ENCODE assay signal across 2 cellular contexts in the genomic region with DNA sequence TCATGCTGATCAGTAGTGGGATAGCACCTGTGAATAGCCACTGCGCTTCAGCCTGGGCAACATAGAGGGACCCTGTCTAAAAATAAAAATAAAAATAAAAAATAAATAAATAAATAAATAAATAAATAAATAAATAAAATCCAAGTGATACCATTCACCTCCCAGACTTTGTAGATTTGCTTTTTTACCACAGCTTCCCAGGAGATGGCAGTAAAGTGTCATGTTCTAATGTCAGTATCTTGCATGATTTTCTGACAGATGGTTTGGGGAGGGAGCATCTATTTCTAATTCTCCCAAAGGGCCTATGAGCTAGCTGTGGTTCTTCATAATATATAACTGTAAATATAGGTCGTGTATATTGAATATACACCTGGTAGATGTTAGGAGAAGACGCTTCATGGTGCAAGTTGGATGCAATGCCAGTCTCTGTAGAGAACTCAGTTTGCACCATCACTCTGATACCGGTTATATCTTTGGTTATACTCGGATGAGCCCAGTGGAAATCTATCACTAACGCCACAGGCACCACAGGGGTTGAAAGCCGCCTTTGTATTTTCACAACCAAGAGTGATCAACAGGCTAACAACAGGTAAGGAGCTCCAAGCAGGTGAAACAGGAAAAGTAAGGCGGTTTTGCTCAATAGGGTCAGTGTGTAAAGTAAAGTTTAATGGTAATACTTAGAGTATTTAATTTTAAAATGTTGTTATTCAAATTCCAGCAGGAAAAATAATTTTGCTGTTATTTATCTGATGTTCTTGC.
TF ChIP-seq lines count a peak whose summit lies in the region.

No MANE protein-coding gene starts in this region.

TF ChIP-seq in A549, 52 proteins besides CTCF, POLR2A, EP300 and RAD21 (continued from another document):
- TF ChIP-seq, protein P1, sequence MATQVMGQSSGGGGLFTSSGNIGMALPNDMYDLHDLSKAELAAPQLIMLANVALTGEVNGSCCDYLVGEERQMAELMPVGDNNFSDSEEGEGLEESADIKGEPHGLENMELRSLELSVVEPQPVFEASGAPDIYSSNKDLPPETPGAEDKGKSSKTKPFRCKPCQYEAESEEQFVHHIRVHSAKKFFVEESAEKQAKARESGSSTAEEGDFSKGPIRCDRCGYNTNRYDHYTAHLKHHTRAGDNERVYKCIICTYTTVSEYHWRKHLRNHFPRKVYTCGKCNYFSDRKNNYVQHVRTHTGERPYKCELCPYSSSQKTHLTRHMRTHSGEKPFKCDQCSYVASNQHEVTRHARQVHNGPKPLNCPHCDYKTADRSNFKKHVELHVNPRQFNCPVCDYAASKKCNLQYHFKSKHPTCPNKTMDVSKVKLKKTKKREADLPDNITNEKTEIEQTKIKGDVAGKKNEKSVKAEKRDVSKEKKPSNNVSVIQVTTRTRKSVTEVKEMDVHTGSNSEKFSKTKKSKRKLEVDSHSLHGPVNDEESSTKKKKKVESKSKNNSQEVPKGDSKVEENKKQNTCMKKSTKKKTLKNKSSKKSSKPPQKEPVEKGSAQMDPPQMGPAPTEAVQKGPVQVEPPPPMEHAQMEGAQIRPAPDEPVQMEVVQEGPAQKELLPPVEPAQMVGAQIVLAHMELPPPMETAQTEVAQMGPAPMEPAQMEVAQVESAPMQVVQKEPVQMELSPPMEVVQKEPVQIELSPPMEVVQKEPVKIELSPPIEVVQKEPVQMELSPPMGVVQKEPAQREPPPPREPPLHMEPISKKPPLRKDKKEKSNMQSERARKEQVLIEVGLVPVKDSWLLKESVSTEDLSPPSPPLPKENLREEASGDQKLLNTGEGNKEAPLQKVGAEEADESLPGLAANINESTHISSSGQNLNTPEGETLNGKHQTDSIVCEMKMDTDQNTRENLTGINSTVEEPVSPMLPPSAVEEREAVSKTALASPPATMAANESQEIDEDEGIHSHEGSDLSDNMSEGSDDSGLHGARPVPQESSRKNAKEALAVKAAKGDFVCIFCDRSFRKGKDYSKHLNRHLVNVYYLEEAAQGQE (IDR thresholded peaks at IDR 0.05) = 0 out of 2 replicates have a peak, but pooled peaks have one; percentile 1
- no peak for TF ChIP-seq TFCP2L1 (CRISPR knock-in tag; IDR thresholded peaks at IDR 0.05)

TF ChIP-seq in SK-N-SH treated with all-trans-retinoic acid at 6 μM for 48 hours, 23 proteins besides CTCF, POLR2A, EP300 and RAD21 (continued from another document):
- TF ChIP-seq, protein P2, sequence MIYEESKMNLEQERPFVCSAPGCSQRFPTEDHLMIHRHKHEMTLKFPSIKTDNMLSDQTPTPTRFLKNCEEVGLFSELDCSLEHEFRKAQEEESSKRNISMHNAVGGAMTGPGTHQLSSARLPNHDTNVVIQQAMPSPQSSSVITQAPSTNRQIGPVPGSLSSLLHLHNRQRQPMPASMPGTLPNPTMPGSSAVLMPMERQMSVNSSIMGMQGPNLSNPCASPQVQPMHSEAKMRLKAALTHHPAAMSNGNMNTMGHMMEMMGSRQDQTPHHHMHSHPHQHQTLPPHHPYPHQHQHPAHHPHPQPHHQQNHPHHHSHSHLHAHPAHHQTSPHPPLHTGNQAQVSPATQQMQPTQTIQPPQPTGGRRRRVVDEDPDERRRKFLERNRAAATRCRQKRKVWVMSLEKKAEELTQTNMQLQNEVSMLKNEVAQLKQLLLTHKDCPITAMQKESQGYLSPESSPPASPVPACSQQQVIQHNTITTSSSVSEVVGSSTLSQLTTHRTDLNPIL (CRISPR knock-in tag; IDR thresholded peaks at IDR 0.05; ENCODE audit: low read depth) = no peak
- TF ChIP-seq GLIS3 (CRISPR knock-in tag; IDR thresholded peaks at IDR 0.05) = no peak
- TF ChIP-seq BACH2 (CRISPR knock-in tag; IDR thresholded peaks at IDR 0.05; ENCODE audit: borderline replicate concordance) = no peak
- TF ChIP-seq PPARA (CRISPR knock-in tag; IDR thresholded peaks at IDR 0.05; ENCODE audit: borderline replicate concordance) = no peak
- TF ChIP-seq ZFP3 (CRISPR knock-in tag; IDR thresholded peaks at IDR 0.05) = no peak
- no peak for TF ChIP-seq PATZ1 (CRISPR knock-in tag; IDR thresholded peaks at IDR 0.05; ENCODE audit: borderline replicate concordance)
- TF ChIP-seq TOX (CRISPR knock-in tag; IDR thresholded peaks at IDR 0.05; ENCODE audit: borderline replicate concordance) = no peak
- TF ChIP-seq ARNTL (CRISPR knock-in tag; IDR thresholded peaks at IDR 0.05; ENCODE audit: borderline replicate concordance, low read depth) = no peak
